In genomic region chr10:32970910-32971309, GRCh38 we compare ENCODE assay signal across 12 cellular contexts. TPM values are rescaled to one million over a fixed set of nuclear protein-coding genes. Genes with fewer than 3 reads are reported as not detected.
DNase-seq lines count a peak whose midpoint lies in the region; ATAC-seq, FAIRE-seq and TF ChIP-seq lines count a peak whose summit lies in the region.
"Had no signal": no experiment of that assay in that cellular context is flagged by ENCODE, and none has a peak within 500 bp of the region (broad histone marks: within the 10 kb centered on the region; RNA-seq: fewer than 3 reads in every experiment).

No MANE protein-coding gene starts in this region.

- no peak for TF ChIP-seq EP300 in K562 (IDR thresholded peaks at IDR 0.05; ENCODE audit: low read length)

- peak overlapping the region; percentile 46; the same call in 1 of the 2 replicates for H3K4me2 ChIP-seq in K562 (ENCODE audit: insufficient read depth, low read length)

- POLR2A ChIA-PET in K562 (lab: Yijun Ruan, JAX): interaction anchor here (1.4 to 2.4 kb wide), 4 partner anchors 10 to 20 kb away, joined by 5 to 23 read pairs (median 14); no protein-coding TSS in a partner anchor
- POLR2A ChIA-PET in activated CD4-positive, alpha-beta T cell treated with anti-CD3 and anti-CD28 coated beads, Interleukin-2, amount 10 ng/mL, durations not matched to agents 7 days and 5 days (lab: Charles Lee): no interaction called here

- no peaks in the 10 kb centered on the region for H3K27me3 ChIP-seq in K562 (ENCODE audit: control insufficient read depth in 2 of 2, insufficient read depth in 2 of 2, low read length in 2 of 2)
- H3K27me3 ChIP-seq: adrenal gland; BLaER1 treated with 17β-estradiol and CSF1 and Interleukin-3, amounts not matched to agents 10 nM and 100 nM had no signal

- peak; percentile 45 for DNase-seq in GM13977 (ENCODE audit: low spot score)
- DNase-seq in K562 (ENCODE audit: extremely low read depth in 1 of 4, low spot score in 3 of 4): no peak
- DNase-seq in stimulated activated CD4-positive, alpha-beta T cell treated with anti-CD3 and anti-CD28 coated beads, Interleukin-1b, Interleukin-23, amount 100 ng/mL, for 48 hours: no peak
- DNase-seq in Calu3: no peak
- DNase-seq in activated CD4-positive, CD25-positive, alpha-beta regulatory T cell (lab: John Stamatoyannopoulos, UW): no peak
- DNase-seq in activated CD4-positive, alpha-beta T cell treated with anti-CD3 and anti-CD28 coated beads, Interleukin-2, amount 10 ng/mL, durations not matched to agents 7 days and 5 days: no peak
- DNase-seq: adrenal gland, lower lobe of right lung, posterior cingulate gyrus had no signal

- no peaks in the 10 kb centered on the region for H3K9me1 ChIP-seq in K562 (ENCODE audit: control insufficient read depth, insufficient read depth, low read length)

- no peaks in the 10 kb centered on the region for H3K9me3 Mint-ChIP-seq in Calu3 (ENCODE audit: low read depth, unreplicated experiment)
- no peaks in the 10 kb centered on the region for H3K9me3 Mint-ChIP-seq in activated CD4-positive, alpha-beta T cell treated with anti-CD3 and anti-CD28 coated beads, Interleukin-2, amount 10 ng/mL, durations not matched to agents 7 days and 5 days

- in situ Hi-C loops in GM13977 (cut with MboI; ENCODE audit: low pct_unique_long_range_greater_than_20kb, low sequenced_read_pairs, unreplicated experiment) (no loop called here), K562 (cut with MboI) (no loop called here)

- H4K20me1 ChIP-seq in K562 (replicated peaks; ENCODE audit: control insufficient read depth, insufficient read depth, low read length): no peaks in the 10 kb centered on the region
- H4K20me1 ChIP-seq: BLaER1 treated with 17β-estradiol and CSF1 and Interleukin-3, amounts not matched to agents 10 nM and 100 nM had no signal

- H2AFZ ChIP-seq in K562 (ENCODE audit: low read depth, low read length): peak overlapping the region; percentile 83

- H3K36me3 Mint-ChIP-seq in Calu3 (ENCODE audit: insufficient read depth, unreplicated experiment): peaks cover 5% of the 10 kb centered on the region
- H3K36me3 Mint-ChIP-seq in activated CD4-positive, alpha-beta T cell treated with anti-CD3 and anti-CD28 coated beads, Interleukin-2, amount 10 ng/mL, durations not matched to agents 7 days and 5 days (ENCODE audit: low read depth): no peaks in the 10 kb centered on the region

- peaks cover 42% of the 10 kb centered on the region for H3K4me1 Mint-ChIP-seq in Calu3 (ENCODE audit: low read depth, unreplicated experiment)
- H3K4me1 Mint-ChIP-seq in activated CD4-positive, alpha-beta T cell treated with anti-CD3 and anti-CD28 coated beads, Interleukin-2, amount 10 ng/mL, durations not matched to agents 7 days and 5 days: peaks cover 10% of the 10 kb centered on the region

- no peaks in the 10 kb centered on the region for H3K79me2 ChIP-seq in K562 (ENCODE audit: control insufficient read depth, insufficient read depth, low read length)

- CTCF ChIA-PET in K562 (lab: Yijun Ruan, JAX; ENCODE audit: low intra/inter-chr PET ratio): no interaction called here
- CTCF ChIA-PET in Calu3 (lab: Charles Lee): interaction anchor here (0.9 kb wide), 1 partner anchor 26 kb away, joined by 3 read pairs; no protein-coding TSS in a partner anchor
- CTCF ChIA-PET in activated CD4-positive, alpha-beta T cell treated with anti-CD3 and anti-CD28 coated beads, Interleukin-2, amount 10 ng/mL, durations not matched to agents 7 days and 5 days (lab: Charles Lee): no interaction called here

- no peak overlapping the region for H3K4me3 Mint-ChIP-seq in Calu3 (ENCODE audit: low read depth, unreplicated experiment)
- no peak overlapping the region for H3K4me3 Mint-ChIP-seq in activated CD4-positive, alpha-beta T cell treated with anti-CD3 and anti-CD28 coated beads, Interleukin-2, amount 10 ng/mL, durations not matched to agents 7 days and 5 days

- no TSS peak for BruUV-seq in K562 (replicated peaks; lab: Mats Ljungman, UMichigan)
- BruUV-seq in Calu3 (replicated peaks; lab: Mats Ljungman, UMichigan): no TSS peak

- no peak overlapping the region for H3K27ac Mint-ChIP-seq in Calu3 (ENCODE audit: unreplicated experiment)
- no peak overlapping the region for H3K27ac Mint-ChIP-seq in activated CD4-positive, alpha-beta T cell treated with anti-CD3 and anti-CD28 coated beads, Interleukin-2, amount 10 ng/mL, durations not matched to agents 7 days and 5 days

- H3K4me3 ChIP-seq in K562: no peak overlapping the region
- H3K4me3 ChIP-seq: adrenal gland; BLaER1 treated with 17β-estradiol and CSF1 and Interleukin-3, amounts not matched to agents 10 nM and 100 nM; lower lobe of right lung had no signal

- TF ChIP-seq CTCF in GM13977 (IDR thresholded peaks at IDR 0.05; ENCODE audit: extremely low read depth, insufficient read depth, missing control alignments) (no peak), K562 (IDR thresholded peaks at IDR 0.05 in 2 of 3, conservative IDR thresholded peaks at IDR 0.05 in 1 of 3; ENCODE audit: insufficient read depth in 2 of 3, low read depth in 1 of 3, low read length in 3 of 3) (no peak), Calu3 (IDR thresholded peaks at IDR 0.05; ENCODE audit: unreplicated experiment) (no peak)

- H3K4me1 ChIP-seq in K562 (replicated peaks in 1 of 2; ENCODE audit: control insufficient read depth in 2 of 2, insufficient read depth in 2 of 2, low read length in 2 of 2): peaks cover 11 to 33% of the 10 kb centered on the region in 2 experiments
- H3K4me1 ChIP-seq: adrenal gland had no signal

- H3K9me3 ChIP-seq in K562 (replicated peaks; ENCODE audit: control insufficient read depth, insufficient read depth, low read depth, low read length): no peaks in the 10 kb centered on the region
- H3K9me3 ChIP-seq: adrenal gland, lower lobe of right lung had no signal

- FAIRE-seq in K562 (lab: Jason Lieb, UNC): peak; percentile 35

- WGBS in K562 (ENCODE audit: insufficient coverage, low coverage, missing lambda C conversion rate): 14% methylated on average over 2 of the region's 2 CpGs

- intact Hi-C loops in K562 (cut with micrococcal nuclease) (loop anchor here (1.0 kb wide), 2 partner anchors 9 kb away; no protein-coding TSS in a partner anchor), Calu3 (cut with micrococcal nuclease; ENCODE audit: unreplicated experiment) (no loop called here)

- H3K9ac ChIP-seq in K562 (ENCODE audit: insufficient read depth in 1 of 2, low read depth in 2 of 2, low read length in 2 of 2): peak overlapping the region in 1 of 2 experiments; percentile 54; a peak in 2 of 4 replicates
- H3K9ac ChIP-seq: BLaER1 treated with 17β-estradiol and CSF1 and Interleukin-3, amounts not matched to agents 10 nM and 100 nM had no signal

- TF ChIP-seq POLR2A in K562 (conservative IDR thresholded peaks at IDR 0.05): no peak

- H3K36me3 ChIP-seq in K562 (ENCODE audit: control insufficient read depth, insufficient read depth, low read length): no peaks in the 10 kb centered on the region
- H3K36me3 ChIP-seq: adrenal gland; BLaER1 treated with 17β-estradiol and CSF1 and Interleukin-3, amounts not matched to agents 10 nM and 100 nM; lower lobe of right lung had no signal

- H3K27me3 Mint-ChIP-seq in Calu3 (ENCODE audit: unreplicated experiment): no peaks in the 10 kb centered on the region
- peaks cover 5% of the 10 kb centered on the region for H3K27me3 Mint-ChIP-seq in activated CD4-positive, alpha-beta T cell treated with anti-CD3 and anti-CD28 coated beads, Interleukin-2, amount 10 ng/mL, durations not matched to agents 7 days and 5 days

- ATAC-seq in GM21367 (IDR thresholded peaks at IDR 0.05; ENCODE audit: unreplicated experiment): peak; percentile 70
- peak; percentile 83 for ATAC-seq in HG03095 (IDR thresholded peaks at IDR 0.05; ENCODE audit: unreplicated experiment)
- no peak; the same call in 2 of the 3 replicates for ATAC-seq in K562

- no peak for TF ChIP-seq RAD21 in K562 (CRISPR knock-in tag; conservative IDR thresholded peaks at IDR 0.05 in 1 of 2, IDR thresholded peaks at IDR 0.05 in 1 of 2)

- H3K27ac ChIP-seq in K562 (ENCODE audit: extremely low read depth, low read depth, low read length): peak overlapping the region; percentile 74
- H3K27ac ChIP-seq: adrenal gland; BLaER1 treated with 17β-estradiol and CSF1 and Interleukin-3, amounts not matched to agents 10 nM and 100 nM had no signal

TF ChIP-seq in K562, 482 proteins besides CTCF, POLR2A, EP300 and RAD21:
- TF ChIP-seq ZKSCAN3 (CRISPR knock-in tag; IDR thresholded peaks at IDR 0.05) (no peak), L3MBTL2 (IDR thresholded peaks at IDR 0.05) (0 out of 2 replicates have a peak, but pooled peaks have one; percentile 15), SNAPC5 (CRISPR knock-in tag; IDR thresholded peaks at IDR 0.05) (no peak)
TF ChIP-seq in K562: peak in this region for 1.

RNA-seq across cellular contexts. Expression of gene ITGB1, which starts 12.9 kb away (rescaled TPM):
- 67.4 and 220 TPM in 2 replicates for total RNA-seq in K562 (2011; cell fraction: chromatin; rRNA removed; ENCODE audit: low replicate concordance)
- 103 and 140 TPM in 2 replicates for total RNA-seq in K562 (2011; cell fraction: nucleolus; rRNA removed)
- 195 and 215 TPM in 2 replicates for total RNA-seq in K562 (2011; cell fraction: nucleoplasm; rRNA removed)
- total RNA-seq in K562 (2014; rRNA removed): 173 and 176 TPM in 2 replicates
- total RNA-seq in K562 (2014; rRNA removed; fragmentation: Illumina TruSeq; extraction: Trizol): 172 and 199 TPM in 2 replicates
- total RNA-seq in K562 (2015; rRNA removed; fragmentation: Illumina TruSeq; extraction: Trizol): 175 and 190 TPM in 2 replicates
- 155 and 160 TPM in 2 replicates for total RNA-seq in K562 (2021)
- polyA plus RNA-seq in K562 (2011; rRNA removed): 135 and 194 TPM in 2 replicates
- polyA plus RNA-seq in K562 (2011; cell fraction: cytosol; rRNA removed): 28.8 and 90.8 TPM in 2 replicates
- 26.1 and 44.3 TPM in 2 replicates for polyA plus RNA-seq in K562 (2011; cell fraction: nucleus; rRNA removed)
- 135 and 173 TPM in 2 replicates for polyA plus RNA-seq in K562 (2012)
- 144 and 149 TPM in 2 replicates for polyA plus RNA-seq in K562 (2014; fragmentation: Illumina TruSeq; extraction: Trizol)
- polyA plus RNA-seq in K562 (2014; fragmentation: Nextera tagmentation; extraction: Ambion mirVana): 10 to 100 TPM; 40.2 to 61.9 TPM
- polyA plus RNA-seq in K562 (2014; rRNA removed): 133 and 150 TPM in 2 replicates
- 277 and 287 TPM in 2 replicates for polyA minus RNA-seq in K562 (2011; rRNA and poly(A)+ RNA removed)
- polyA minus RNA-seq in K562 (2011; cell fraction: cytosol; rRNA and poly(A)+ RNA removed): 83.6 and 105 TPM in 2 replicates
- polyA minus RNA-seq in K562 (2011; cell fraction: nucleus; rRNA and poly(A)+ RNA removed): 35.9 and 78.5 TPM in 2 replicates
- total RNA-seq in Calu3 (2022): 1,388 and 1,455 TPM in 2 replicates
- total RNA-seq in activated CD4-positive, alpha-beta T cell treated with anti-CD3 and anti-CD28 coated beads, Interleukin-2, amount 10 ng/mL, durations not matched to agents 7 days and 5 days: 10 to 100 TPM; 89.4 to 98.4 TPM
